In the genomic region with DNA sequence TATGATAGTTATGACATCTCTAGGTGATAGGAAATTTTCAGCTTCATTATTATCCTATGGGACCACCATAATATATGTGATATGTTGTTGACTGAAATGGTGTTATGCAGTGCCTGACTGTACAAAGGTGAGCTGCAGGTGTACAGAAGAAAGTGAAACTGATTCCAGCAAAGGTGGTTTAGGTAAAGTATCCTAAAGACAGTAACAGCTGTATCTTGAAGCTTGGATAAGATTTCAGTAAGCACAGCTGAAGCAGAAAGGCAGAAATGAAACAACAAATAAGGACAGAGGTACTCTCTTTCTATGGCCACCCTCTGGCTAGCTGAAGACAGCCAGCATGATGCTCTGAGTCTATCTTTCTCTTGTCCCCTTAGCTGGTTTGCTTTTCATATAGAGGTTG, we compare ENCODE assay signal across 18 cellular contexts. TPM values are rescaled to one million over a fixed set of nuclear protein-coding genes. Genes with fewer than 3 reads are reported as not detected.
DNase-seq lines count a peak whose midpoint lies in the region; ATAC-seq, FAIRE-seq and TF ChIP-seq lines count a peak whose summit lies in the region.
"Had no signal": no experiment of that assay in that cellular context is flagged by ENCODE, and none has a peak within 500 bp of the region (broad histone marks: within the 10 kb centered on the region; RNA-seq: fewer than 3 reads in every experiment).

No MANE protein-coding gene starts in this region.

- intact Hi-C loops in natural killer cell (cut with micrococcal nuclease), result no loop called here

- no peak overlapping the region for H3K4me3 Mint-ChIP-seq in natural killer cell
- H3K4me3 Mint-ChIP-seq in natural killer cell treated with Interleukin-12 subunit alpha and Interleukin-12 subunit beta and Interleukin-15 and Interleukin-18, amount 100 ng/mL, for 72 hours, result no peak overlapping the region
- H3K4me3 Mint-ChIP-seq: HFFc6 had no signal

- H3K27me3 Mint-ChIP-seq in natural killer cell (ENCODE audit: low read depth in 2 of 2), result no peaks in the 10 kb centered on the region
- peaks cover 0 to 8% of the 10 kb centered on the region in 2 donors for H3K27me3 Mint-ChIP-seq in natural killer cell treated with Interleukin-12 subunit alpha and Interleukin-12 subunit beta and Interleukin-15 and Interleukin-18, amount 100 ng/mL, for 72 hours

- TF ChIP-seq POLR2A in GM12891 (IDR thresholded peaks at IDR 0.05; ENCODE audit: low read depth, low read length), result no peak

- H3K27ac Mint-ChIP-seq in natural killer cell, result peak overlapping the region; percentile 77 to 86
- no peak overlapping the region for H3K27ac Mint-ChIP-seq in natural killer cell treated with Interleukin-12 subunit alpha and Interleukin-12 subunit beta and Interleukin-15 and Interleukin-18, amount 100 ng/mL, for 72 hours
- H3K27ac Mint-ChIP-seq: HFFc6 had no signal

- FAIRE-seq in GM12891 (lab: Jason Lieb, UNC), result no peak
- FAIRE-seq: K562 had no signal

- H3K36me3 Mint-ChIP-seq in natural killer cell, result no peaks in the 10 kb centered on the region
- peaks cover 12% of the 10 kb centered on the region for H3K36me3 Mint-ChIP-seq in natural killer cell treated with Interleukin-12 subunit alpha and Interleukin-12 subunit beta and Interleukin-15 and Interleukin-18, amount 100 ng/mL, for 72 hours

- no peak for DNase-seq in natural killer cell
- DNase-seq in natural killer cell treated with Interleukin-12 subunit alpha and Interleukin-12 subunit beta and Interleukin-15 and Interleukin-18, amount 100 ng/mL, for 72 hours (ENCODE audit: low spot score), result no peak
- DNase-seq in activated CD4-positive, alpha-beta T cell treated with anti-CD3 and anti-CD28 coated beads, Interleukin-2, amount 50 U/mL, for 4 hours, result no peak
- no peak for DNase-seq in NCI-H69 (lab: John Stamatoyannopoulos, UW)
- DNase-seq in GM12891 (ENCODE audit: insufficient read length, low spot score), result no peak
- DNase-seq: DMS79; H7; HFFc6; NCI-H1105; NCI-H1694; NCI-H2081 treated with DMSO at 0.1 percent for 48 hours; NCI-H748 treated with DMSO at 0.1 percent for 48 hours; NK-92 treated with Interleukin-12 subunit alpha and Interleukin-12 subunit beta, amount 100 ng/mL, for 24 hours had no signal

- peaks cover 10 to 12% of the 10 kb centered on the region in 2 donors for H3K4me1 Mint-ChIP-seq in natural killer cell
- peaks cover 12 to 15% of the 10 kb centered on the region in 2 donors for H3K4me1 Mint-ChIP-seq in natural killer cell treated with Interleukin-12 subunit alpha and Interleukin-12 subunit beta and Interleukin-15 and Interleukin-18, amount 100 ng/mL, for 72 hours (ENCODE audit: low read depth in 2 of 2)

- ATAC-seq in natural killer cell (no peak), GM19324 (IDR thresholded peaks at IDR 0.05; ENCODE audit: low FRiP score, unreplicated experiment) (peak; percentile 68), HG03354 (IDR thresholded peaks at IDR 0.05; ENCODE audit: poor library complexity, severe bottlenecking, unreplicated experiment) (peak; percentile 67), GM19328 (IDR thresholded peaks at IDR 0.05; ENCODE audit: unreplicated experiment) (no peak)
- ATAC-seq in natural killer cell treated with Interleukin-12 subunit alpha and Interleukin-12 subunit beta and Interleukin-15 and Interleukin-18, amount 100 ng/mL, for 72 hours, result no peak
- ATAC-seq: K562, Right ventricle myocardium inferior had no signal

- no peak for TF ChIP-seq CTCF in natural killer cell (IDR thresholded peaks at IDR 0.05)

- H3K9me3 Mint-ChIP-seq in natural killer cell, result no peaks in the 10 kb centered on the region
- H3K9me3 Mint-ChIP-seq in natural killer cell treated with Interleukin-12 subunit alpha and Interleukin-12 subunit beta and Interleukin-15 and Interleukin-18, amount 100 ng/mL, for 72 hours, result peaks cover 4% of the 10 kb centered on the region

TF ChIP-seq in GM12891, 5 proteins besides CTCF, POLR2A, EP300 and RAD21:
- TF ChIP-seq PAX5 (IDR thresholded peaks at IDR 0.05; ENCODE audit: insufficient read depth, low read length, severe bottlenecking), result no peak
- TF ChIP-seq POLR2AphosphoS5 (IDR thresholded peaks at IDR 0.05; ENCODE audit: low read depth, low read length), result no peak
- TF ChIP-seq SPI1 (IDR thresholded peaks at IDR 0.05; ENCODE audit: low read depth, low read length), result no peak
- no peak for TF ChIP-seq TAF1 (IDR thresholded peaks at IDR 0.05; ENCODE audit: low read depth, low read length)
- no peak for TF ChIP-seq POU2F2 (IDR thresholded peaks at IDR 0.05; ENCODE audit: low read depth, low read length)

RNA-seq across cellular contexts. Expression of a gene that starts 30.0 kb away (rescaled TPM):
- total RNA-seq in natural killer cell, result 100 to 1,000 TPM; 200 to 205 (median 203) TPM
- 1,000 to 10,000 TPM in 1 of 2 donors, 100 to 1,000 TPM in 1; 625 to 1,197 TPM for total RNA-seq in natural killer cell treated with Interleukin-12 subunit alpha and Interleukin-12 subunit beta and Interleukin-15 and Interleukin-18, amount 100 ng/mL, for 72 hours
- polyA plus RNA-seq in GM12891 (2012; ENCODE audit: low read depth, missing spikeins), result 633 TPM

Comparison
In these comparisons a context has a peak if more than half of its experiments do, and no peak if none do; other contexts are left out.
1. H3K27ac Mint-ChIP-seq: peak in natural killer cell (2 of 2); none in natural killer cell treated with Interleukin-12 subunit alpha and Interleukin-12 subunit beta and Interleukin-15 and Interleukin-18, amount 100 ng/mL, for 72 hours (0 of 2).
2. ATAC-seq: peak in GM19324 (single experiment) and HG03354 (single experiment); none in natural killer cell (0 of 3), natural killer cell treated with Interleukin-12 subunit alpha and Interleukin-12 subunit beta and Interleukin-15 and Interleukin-18, amount 100 ng/mL, for 72 hours (0 of 2) and GM19328 (single experiment).